In genomic region chr6:127900935-127901334, GRCh38 we compare ENCODE assay signal across 15 cellular contexts. TPM values are rescaled to one million over a fixed set of nuclear protein-coding genes. Genes with fewer than 3 reads are reported as not detected.
A peak's percentile ranks its signal among the peaks of the same experiment; 100 is the strongest.
DNase-seq lines count a peak whose midpoint lies in the region; ATAC-seq lines count a peak whose summit lies in the region.
"Had no signal": no experiment of that assay in that cellular context is flagged by ENCODE, and none has a peak within 500 bp of the region (broad histone marks: within the 10 kb centered on the region; RNA-seq: fewer than 3 reads in every experiment).

THEMIS (minus strand) TSS chr6:127901058; CDS start chr6:127900932, 126 bp downstream.

- H3K4me3 Mint-ChIP-seq in natural killer cell treated with Interleukin-12 subunit alpha and Interleukin-12 subunit beta and Interleukin-15 and Interleukin-18, amount 100 ng/mL, for 72 hours = peak within 1 kb of the TSS; percentile 86

- H3K27me3 Mint-ChIP-seq in natural killer cell treated with Interleukin-12 subunit alpha and Interleukin-12 subunit beta and Interleukin-15 and Interleukin-18, amount 100 ng/mL, for 72 hours = peaks cover 0 to 3% of the 10 kb centered on the region in 2 donors

- H3K27ac Mint-ChIP-seq in natural killer cell treated with Interleukin-12 subunit alpha and Interleukin-12 subunit beta and Interleukin-15 and Interleukin-18, amount 100 ng/mL, for 72 hours = peak within 1 kb of the TSS; percentile 71 to 86

- peaks cover 9% of the 10 kb centered on the region for H3K36me3 Mint-ChIP-seq in natural killer cell treated with Interleukin-12 subunit alpha and Interleukin-12 subunit beta and Interleukin-15 and Interleukin-18, amount 100 ng/mL, for 72 hours

- H3K4me1 Mint-ChIP-seq in natural killer cell treated with Interleukin-12 subunit alpha and Interleukin-12 subunit beta and Interleukin-15 and Interleukin-18, amount 100 ng/mL, for 72 hours (ENCODE audit: low read depth in 2 of 2) = peaks cover 7 to 27% of the 10 kb centered on the region in 2 donors

- ATAC-seq in GM19463 (IDR thresholded peaks at IDR 0.05; ENCODE audit: unreplicated experiment) (peak; percentile 62), GM19455 (IDR thresholded peaks at IDR 0.05; ENCODE audit: unreplicated experiment) (no peak), HG02840 (IDR thresholded peaks at IDR 0.05; ENCODE audit: low FRiP score, unreplicated experiment) (no peak)
- peak; percentile 28 to 63 for ATAC-seq in natural killer cell treated with Interleukin-12 subunit alpha and Interleukin-12 subunit beta and Interleukin-15 and Interleukin-18, amount 100 ng/mL, for 72 hours

- no peaks in the 10 kb centered on the region for H3K9me3 Mint-ChIP-seq in natural killer cell treated with Interleukin-12 subunit alpha and Interleukin-12 subunit beta and Interleukin-15 and Interleukin-18, amount 100 ng/mL, for 72 hours

- peak; percentile 16 for DNase-seq in T-helper 22 cell (ENCODE audit: low read depth)
- peak; percentile 68 for DNase-seq in activated effector memory CD4-positive, alpha-beta T cell treated with anti-CD3 and anti-CD28 coated beads, Interleukin-2, amount 50 U/mL, for 16 hours
- no peak for DNase-seq in natural killer cell treated with Interleukin-12 subunit alpha and Interleukin-12 subunit beta and Interleukin-15 and Interleukin-18, amount 100 ng/mL, for 72 hours (ENCODE audit: low spot score)
- DNase-seq in GM19240 (ENCODE audit: insufficient read length, low spot score) = no peak
- DNase-seq in NOMO-1 (lab: John Stamatoyannopoulos, UW; ENCODE audit: unreplicated experiment in 2 of 2) = no peak
- DNase-seq: esophagus squamous epithelium, NCI-H1436, NCI-H524, SJCRH30, upper lobe of left lung had no signal

RNA-seq across cellular contexts. Expression of gene THEMIS, which starts in this region (rescaled TPM):
- total RNA-seq in natural killer cell treated with Interleukin-12 subunit alpha and Interleukin-12 subunit beta and Interleukin-15 and Interleukin-18, amount 100 ng/mL, for 72 hours = 10 to 100 TPM in 1 of 2 donors, 1 to 10 TPM in 1; 3.8 to 44.2 TPM
- total RNA-seq: cardiac muscle cell, HT-29 had no signal

Comparison
In these comparisons a context has a peak if more than half of its experiments do, and no peak if none do; other contexts are left out.
1. ATAC-seq: peak in GM19463 (single experiment) and natural killer cell treated with Interleukin-12 subunit alpha and Interleukin-12 subunit beta and Interleukin-15 and Interleukin-18, amount 100 ng/mL, for 72 hours (2 of 2); none in GM19455 (single experiment) and HG02840 (single experiment).
2. DNase-seq: peak in T-helper 22 cell (single experiment) and activated effector memory CD4-positive, alpha-beta T cell treated with anti-CD3 and anti-CD28 coated beads, Interleukin-2, amount 50 U/mL, for 16 hours (single experiment); none in natural killer cell treated with Interleukin-12 subunit alpha and Interleukin-12 subunit beta and Interleukin-15 and Interleukin-18, amount 100 ng/mL, for 72 hours (single experiment), GM19240 (single experiment) and NOMO-1 (0 of 2).